1 cellular context compared by ENCODE assay signal in the genomic region with DNA sequence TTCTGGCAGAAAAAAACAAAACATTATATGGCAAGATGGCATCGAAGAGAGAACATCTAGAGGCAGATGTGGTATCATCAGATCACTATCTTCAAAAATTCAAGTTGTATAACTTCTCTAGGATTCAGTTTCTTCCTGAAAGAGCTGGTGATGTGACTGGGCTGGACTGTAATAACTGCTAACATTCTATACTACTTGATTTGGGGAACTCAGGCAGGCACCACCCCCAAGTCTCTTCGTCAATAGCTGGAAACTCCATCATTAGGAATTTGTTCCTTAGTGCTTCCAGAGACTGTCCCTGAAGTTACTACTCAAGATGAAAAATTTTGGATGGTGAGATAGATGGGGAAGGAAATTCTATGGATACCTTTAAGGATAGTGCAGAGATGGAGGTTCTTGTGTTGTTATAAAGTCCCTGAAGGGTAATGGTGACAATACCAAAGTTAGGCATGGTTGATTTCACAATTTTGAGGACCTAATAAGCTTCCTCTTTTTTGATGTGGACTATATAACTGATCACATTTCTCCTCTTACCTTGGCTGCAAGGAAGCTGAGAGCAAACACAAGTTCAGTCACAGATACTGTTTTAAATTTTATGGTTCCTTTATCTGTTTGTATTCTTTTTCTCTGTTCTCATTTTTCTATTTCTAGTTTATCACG.
TF ChIP-seq lines count a peak whose summit lies in the region.

No MANE protein-coding gene starts in this region.

TF ChIP-seq in WTC11, 78 proteins besides CTCF, POLR2A, EP300 and RAD21 (continued from another document):
- TF ChIP-seq, protein P1, sequence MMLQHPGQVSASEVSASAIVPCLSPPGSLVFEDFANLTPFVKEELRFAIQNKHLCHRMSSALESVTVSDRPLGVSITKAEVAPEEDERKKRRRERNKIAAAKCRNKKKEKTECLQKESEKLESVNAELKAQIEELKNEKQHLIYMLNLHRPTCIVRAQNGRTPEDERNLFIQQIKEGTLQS (CRISPR knock-in tag; conservative IDR thresholded peaks at IDR 0.05), result no peak
- no peak for TF ChIP-seq GRHL2 (CRISPR knock-in tag; IDR thresholded peaks at IDR 0.05; ENCODE audit: insufficient replicate concordance, severe bottlenecking)
